Comparison of ENCODE assay signal across 8 cellular contexts in genomic region chr13:99322297-99323103, GRCh38. TPM values are rescaled to one million over a fixed set of nuclear protein-coding genes. Genes with fewer than 3 reads are reported as not detected.
DNase-seq lines count a peak whose midpoint lies in the region; ATAC-seq and TF ChIP-seq lines count a peak whose summit lies in the region.

No MANE protein-coding gene starts in this region.

- ATAC-seq in GM19025 (IDR thresholded peaks at IDR 0.05; ENCODE audit: low read depth, unreplicated experiment) (peak; percentile 79), HG03108 (IDR thresholded peaks at IDR 0.05; ENCODE audit: unreplicated experiment) (peak; percentile 72)

- H3K36me3 ChIP-seq in esophagus (ENCODE audit: control insufficient read depth in 2 of 2, insufficient read depth in 2 of 2, low read length in 1 of 2) (peaks cover 3 to 4% of the 10 kb centered on the region in 2 donors), H7 (replicated peaks; ENCODE audit: control insufficient read depth, insufficient read depth, low read length) (no peaks in the 10 kb centered on the region)

- H3K4me1 ChIP-seq in esophagus (ENCODE audit: control insufficient read depth in 2 of 2, insufficient read depth in 2 of 2, low read length in 1 of 2) = no peaks in the 10 kb centered on the region

- peak overlapping the region; percentile 55 to 61 for H3K27ac ChIP-seq in esophagus (ENCODE audit: low read depth in 2 of 2, low read length in 1 of 2)

- 64 to 65% methylated on average over 10 of the region's 10 CpGs for whole genome bisulfite sequencing in esophagus, 2 donors

- no peak for TF ChIP-seq CTCF in AG09309 (IDR thresholded peaks at IDR 0.05; ENCODE audit: control insufficient read depth, insufficient read depth, low read depth, low read length, missing control alignments)

- DNase-seq in AG09309 (ENCODE audit: low read depth) = peak; percentile 61
- peak; percentile 21 for DNase-seq in SW480 (ENCODE audit: low spot score)
- DNase-seq in stimulated activated naive CD4-positive, alpha-beta T cell (lab: John Stamatoyannopoulos, UW) = peak in 5 of 6 experiments; percentile 12 to 60 (median 32)
- DNase-seq in H7 = no peak
- DNase-seq in NCI-H510A (lab: John Stamatoyannopoulos, UW) = no peak

- H3K27me3 ChIP-seq in esophagus (ENCODE audit: control insufficient read depth in 1 of 2, insufficient read depth in 2 of 2, low read length in 2 of 2) (no peaks in the 10 kb centered on the region), H7 (ENCODE audit: control insufficient read depth, insufficient read depth, low read length) (no peaks in the 10 kb centered on the region)

- no peaks in the 10 kb centered on the region for H3K9me3 ChIP-seq in esophagus (ENCODE audit: control insufficient read depth in 2 of 2, insufficient read depth in 1 of 2, low read depth in 1 of 2, low read length in 1 of 2)

- H3K4me3 ChIP-seq in AG09309 (ENCODE audit: control insufficient read depth, low read depth, low read length) = no peak overlapping the region
- H3K4me3 ChIP-seq in esophagus (ENCODE audit: low read depth in 1 of 2, low read length in 2 of 2) = no peak overlapping the region
- H3K4me3 ChIP-seq in H7 (ENCODE audit: insufficient read depth, low read depth, low read length) = no peak overlapping the region

RNA-seq across cellular contexts. Expression of gene GPR183, which starts 15.3 kb away (rescaled TPM):
- 1 to 10 TPM; 1.5 to 2.2 TPM for polyA plus RNA-seq in esophagus
- not detected in 2 replicates for total RNA-seq in H7 (2014; rRNA removed; shearing (Covaris generic))

Comparison
In these comparisons a context has a peak if more than half of its experiments do, and no peak if none do; other contexts are left out.
1. DNase-seq: peak in AG09309 (single experiment), SW480 (single experiment) and stimulated activated naive CD4-positive, alpha-beta T cell (5 of 6); none in H7 (single experiment) and NCI-H510A (single experiment).